In genomic region chr12:38099686-38100085, GRCh38 we compare ENCODE assay signal across 1 cellular context.
TF ChIP-seq lines count a peak whose summit lies in the region.

No MANE protein-coding gene starts in this region.

TF ChIP-seq in SK-N-SH treated with all-trans-retinoic acid at 6 μM for 48 hours, 23 proteins besides CTCF, POLR2A, EP300 and RAD21 (continued from another document):
- TF ChIP-seq OSR1 (CRISPR knock-in tag; IDR thresholded peaks at IDR 0.05) (no peak), ZFP30 (CRISPR knock-in tag; IDR thresholded peaks at IDR 0.05) (no peak), ARNTL (CRISPR knock-in tag; IDR thresholded peaks at IDR 0.05; ENCODE audit: borderline replicate concordance, low read depth) (no peak), CSRNP3 (CRISPR knock-in tag; IDR thresholded peaks at IDR 0.05) (no peak)
